ENCODE assay signal across 20 cellular contexts in the genomic region with DNA sequence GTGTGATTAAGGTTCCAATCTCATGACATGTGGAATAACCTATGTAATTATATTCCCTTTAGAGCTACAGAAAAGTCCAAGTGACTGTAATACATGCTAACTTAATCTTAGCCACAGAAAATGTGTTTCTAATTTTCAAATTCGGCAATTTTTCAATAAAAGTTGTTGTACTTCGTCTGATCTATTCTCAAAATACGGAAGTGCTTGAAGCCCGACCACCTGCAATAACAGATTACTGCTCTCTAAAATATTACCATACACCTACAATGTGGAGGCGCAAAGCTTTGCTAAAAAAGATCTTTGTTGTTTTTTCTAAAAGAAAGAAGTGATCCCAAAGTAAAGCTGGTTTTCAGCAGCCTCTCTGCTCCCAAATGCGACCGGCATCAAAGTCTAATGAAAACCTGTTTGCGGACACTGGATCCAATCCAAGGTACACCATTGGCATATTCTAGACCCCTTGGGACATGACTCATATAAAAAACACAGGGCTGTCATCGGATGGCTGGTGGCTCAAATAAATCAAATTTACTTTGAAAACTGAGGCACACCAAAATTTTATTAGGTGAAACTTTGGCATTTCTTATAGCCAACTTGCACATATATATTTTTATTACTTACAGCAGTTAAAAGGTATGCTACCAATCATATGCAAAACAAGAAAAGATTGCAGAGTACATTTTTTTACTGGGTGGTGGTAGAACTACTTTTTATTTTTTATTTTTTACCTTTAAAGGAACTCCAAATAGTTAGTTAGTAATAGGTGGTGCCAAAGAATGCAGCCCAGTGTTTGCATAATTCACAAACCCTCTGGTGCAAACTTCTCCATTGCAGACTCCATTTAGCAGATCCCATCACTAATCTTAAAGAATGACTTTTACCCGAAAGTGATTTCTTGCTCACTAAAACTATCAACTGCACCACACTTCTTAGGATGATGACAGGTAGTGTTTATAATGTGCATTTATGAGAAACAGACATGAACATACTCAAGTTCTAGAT.
A peak's percentile ranks its signal among the peaks of the same experiment; 100 is the strongest.
DNase-seq lines count a peak whose midpoint lies in the region; ATAC-seq and TF ChIP-seq lines count a peak whose summit lies in the region.
"Had no signal": no experiment of that assay in that cellular context is flagged by ENCODE, and none has a peak within 500 bp of the region (broad histone marks: within the 10 kb centered on the region; RNA-seq: fewer than 3 reads in every experiment).

No MANE protein-coding gene starts in this region.

- WGBS in GM23248 (ENCODE audit: low coverage in 1 of 2, low lambda C conversion rate in 2 of 2, missing lambda C conversion rate in 2 of 2), 2 experiments = 45 to 47% methylated on average over 10 of the region's 10 CpGs

- TF ChIP-seq CTCF in fibroblast of mammary gland (conservative IDR thresholded peaks at IDR 0.05; ENCODE audit: control insufficient read depth, insufficient read depth, low read depth, low read length) (no peak), GM20000 (IDR thresholded peaks at IDR 0.05; ENCODE audit: extremely low read depth, missing control alignments) (no peak)

- H3K9me2 ChIP-seq in GM23248 (ENCODE audit: insufficient read depth) = no peaks in the 10 kb centered on the region
- H3K9me2 ChIP-seq: SK-N-SH had no signal

- H3K36me3 ChIP-seq in GM23248 (ENCODE audit: low read depth) = no peaks in the 10 kb centered on the region
- H3K36me3 ChIP-seq: left lung, uterus had no signal

- H3K4me3 ChIP-seq in GM23248 (no peak overlapping the region), fibroblast of mammary gland (ENCODE audit: control insufficient read depth, low read depth, low read length) (no peak overlapping the region)
- H3K4me3 ChIP-seq: left lung, uterus had no signal

- H3K79me2 ChIP-seq in GM23248 (ENCODE audit: insufficient read depth) = no peaks in the 10 kb centered on the region

- DNase-seq in A172 (ENCODE audit: low spot score) (peak; percentile 54), GM23248 (peak; percentile 6), SHP77 treated with DMSO at 0.1 percent for 48 hours (lab: John Stamatoyannopoulos, UW) (peak; percentile 61), fibroblast of mammary gland (ENCODE audit: low read depth) (peak; percentile 84), NCI-H510A (lab: John Stamatoyannopoulos, UW) (no peak), GM20000 (ENCODE audit: low spot score) (no peak), ureter (ENCODE audit: low spot score) (no peak)
- DNase-seq: activated CD4-positive, alpha-beta T cell treated with anti-CD3 and anti-CD28 coated beads, Interleukin-2, amount 50 U/mL, for 48 hours; activated gamma-delta T cell; activated naive CD8-positive, alpha-beta T cell treated with anti-CD3 and anti-CD28 coated beads, Interleukin-2, amount 50 U/mL, for 24 hours; C1 segment of cervical spinal cord; Karpas-422; left lung; midbrain; NCI-H1092; NCI-H187 treated with DMSO at 0.1 percent for 48 hours; SK-N-SH; uterus had no signal

- no peaks in the 10 kb centered on the region for H3K9me3 ChIP-seq in GM23248 (ENCODE audit: low read depth)
- H3K9me3 ChIP-seq: left lung, SK-N-SH, uterus had no signal

- peaks cover 5% of the 10 kb centered on the region; the same call in 1 of the 2 replicates for H3K4me1 ChIP-seq in GM23248 (ENCODE audit: insufficient read depth)
- H3K4me1 ChIP-seq: left lung, uterus had no signal

- H3K27me3 ChIP-seq in GM23248 (replicated peaks; ENCODE audit: insufficient read depth) = no peaks in the 10 kb centered on the region
- H3K27me3 ChIP-seq: left lung, uterus had no signal

- no peaks in the 10 kb centered on the region for H4K20me1 ChIP-seq in GM23248 (ENCODE audit: insufficient read depth)

- in situ Hi-C loops in GM23248 (cut with MboI) = no loop called here

- H3K27ac ChIP-seq in GM23248 = no peak overlapping the region
- H3K27ac ChIP-seq: left lung, uterus had no signal

- no peak overlapping the region for H3K4me2 ChIP-seq in GM23248 (ENCODE audit: unreplicated experiment)
- H3K4me2 ChIP-seq: SK-N-SH had no signal

- no peak for ATAC-seq in HG03520 (IDR thresholded peaks at IDR 0.05; ENCODE audit: unreplicated experiment)
- ATAC-seq: activated naive CD8-positive, alpha-beta T cell treated with anti-CD3 and anti-CD28 coated beads, Interleukin-2, amount 50 U/mL, for 24 hours; left lung; WTC11 had no signal

- H2AFZ ChIP-seq in GM23248 = no peak overlapping the region

- no peak overlapping the region for H3K9ac ChIP-seq in GM23248
- H3K9ac ChIP-seq: SK-N-SH had no signal

- no peaks in the 10 kb centered on the region for H3F3A ChIP-seq in GM23248 (ENCODE audit: insufficient read depth)

Comparison
In these comparisons a context has a peak if more than half of its experiments do, and no peak if none do; other contexts are left out.
1. DNase-seq: peak in A172 (single experiment), GM23248 (single experiment), SHP77 treated with DMSO at 0.1 percent for 48 hours (single experiment) and fibroblast of mammary gland (single experiment); none in NCI-H510A (single experiment), GM20000 (single experiment) and ureter (single experiment).